In genomic region chr3:179000144-179000543, GRCh38 we compare ENCODE assay signal across 14 cellular contexts.
DNase-seq lines count a peak whose midpoint lies in the region; ATAC-seq and TF ChIP-seq lines count a peak whose summit lies in the region.
"Had no signal": no experiment of that assay in that cellular context is flagged by ENCODE, and none has a peak within 500 bp of the region (broad histone marks: within the 10 kb centered on the region; RNA-seq: fewer than 3 reads in every experiment).

No MANE protein-coding gene starts in this region.

- no peak overlapping the region for H3K27ac ChIP-seq in PC-3 (ENCODE audit: low read length)
- no peak overlapping the region for H3K27ac ChIP-seq in Peyer's patch
- H3K27ac ChIP-seq: parathyroid adenoma, SJSA1 had no signal

- no peak for TF ChIP-seq POLR2A in Peyer's patch (IDR thresholded peaks at IDR 0.05)

- no peak overlapping the region for H3K4me2 ChIP-seq in PC-3 (ENCODE audit: low read length)

- H3K9me3 ChIP-seq in PC-3 (ENCODE audit: low read length) = no peaks in the 10 kb centered on the region
- H3K9me3 ChIP-seq in Peyer's patch = no peaks in the 10 kb centered on the region
- H3K9me3 ChIP-seq: SJSA1 had no signal

- no peaks in the 10 kb centered on the region for H3K27me3 ChIP-seq in PC-3 (ENCODE audit: low read length)
- no peaks in the 10 kb centered on the region for H3K27me3 ChIP-seq in Peyer's patch
- H3K27me3 ChIP-seq: SJSA1 had no signal

- intact Hi-C loops in PC-3 (cut with micrococcal nuclease) = no loop called here

- H4K20me1 ChIP-seq in PC-3 (ENCODE audit: low read length) = no peaks in the 10 kb centered on the region

- H3K4me1 ChIP-seq in PC-3 (ENCODE audit: insufficient read depth, low read length) = no peaks in the 10 kb centered on the region
- H3K4me1 ChIP-seq in Peyer's patch = no peaks in the 10 kb centered on the region
- H3K4me1 ChIP-seq: parathyroid adenoma, SJSA1 had no signal

- CTCF ChIA-PET in PC-3 (lab: Charles Lee) = no interaction called here

- peak; percentile 61 for ATAC-seq in GM18867 (IDR thresholded peaks at IDR 0.05; ENCODE audit: unreplicated experiment)
- peak; percentile 87 for ATAC-seq in HG02642 (IDR thresholded peaks at IDR 0.05; ENCODE audit: poor library complexity, unreplicated experiment)
- peak; percentile 71 for ATAC-seq in PC-3

- BruUV-seq in PC-3 (replicated peaks; lab: Mats Ljungman, UMichigan) = no TSS peak

- POLR2A ChIA-PET in PC-3 (lab: Charles Lee; ENCODE audit: unreplicated experiment) = no interaction called here

- TF ChIP-seq CTCF in AG09309 (IDR thresholded peaks at IDR 0.05; ENCODE audit: control insufficient read depth, insufficient read depth, low read depth, low read length, missing control alignments) (no peak), PC-3 (conservative IDR thresholded peaks at IDR 0.05; ENCODE audit: low read depth, low read length) (no peak), Peyer's patch (IDR thresholded peaks at IDR 0.05) (no peak)

- H3K9me2 ChIP-seq in PC-3 (replicated peaks; ENCODE audit: low read length) = no peaks in the 10 kb centered on the region

- H3K79me2 ChIP-seq in PC-3 (ENCODE audit: low read length) = no peaks in the 10 kb centered on the region
- H3K79me2 ChIP-seq: parathyroid adenoma had no signal

- H3K36me3 ChIP-seq in PC-3 (ENCODE audit: low read depth, low read length) (no peaks in the 10 kb centered on the region), Peyer's patch (no peaks in the 10 kb centered on the region)

- DNase-seq in AG09309 (ENCODE audit: low read depth) (peak; percentile 14), PC-3 (peak; percentile 54), RKO (ENCODE audit: low spot score) (no peak), Peyer's patch (no peak), NCI-H2029 treated with DMSO at 0.1 percent for 48 hours (lab: John Stamatoyannopoulos, UW) (no peak), DMS153 (lab: John Stamatoyannopoulos, UW) (no peak)
- DNase-seq: central memory CD4-positive, alpha-beta T cell; Karpas-422; NCI-H345; stimulated activated CD4-positive, alpha-beta T cell treated with anti-CD3 and anti-CD28 coated beads, Interleukin-4, amount 100 ng/mL, for 24 hours had no signal

- H2AFZ ChIP-seq in PC-3 (ENCODE audit: low read length) = no peak overlapping the region
- H2AFZ ChIP-seq: parathyroid adenoma had no signal

- H3K4me3 ChIP-seq in AG09309 (ENCODE audit: control insufficient read depth, low read depth, low read length) (no peak overlapping the region), PC-3 (ENCODE audit: low read length) (no peak overlapping the region), Peyer's patch (no peak overlapping the region)
- H3K4me3 ChIP-seq: SJSA1 had no signal

- no peaks in the 10 kb centered on the region for H3F3A ChIP-seq in PC-3 (ENCODE audit: low read length, unreplicated experiment)

- H3K9ac ChIP-seq in PC-3 (ENCODE audit: low read length) = no peak overlapping the region
- H3K9ac ChIP-seq: parathyroid adenoma had no signal

Comparison
In these comparisons a context has a peak if more than half of its experiments do, and no peak if none do; other contexts are left out.
1. DNase-seq: peak in AG09309 (single experiment) and PC-3 (single experiment); none in RKO (single experiment), Peyer's patch (0 of 3), NCI-H2029 treated with DMSO at 0.1 percent for 48 hours (single experiment) and DMS153 (single experiment).
2. Peak in every context shown above with its lines, with median percentiles within 50 percentile points of each other: ATAC-seq.